In the genomic region with DNA sequence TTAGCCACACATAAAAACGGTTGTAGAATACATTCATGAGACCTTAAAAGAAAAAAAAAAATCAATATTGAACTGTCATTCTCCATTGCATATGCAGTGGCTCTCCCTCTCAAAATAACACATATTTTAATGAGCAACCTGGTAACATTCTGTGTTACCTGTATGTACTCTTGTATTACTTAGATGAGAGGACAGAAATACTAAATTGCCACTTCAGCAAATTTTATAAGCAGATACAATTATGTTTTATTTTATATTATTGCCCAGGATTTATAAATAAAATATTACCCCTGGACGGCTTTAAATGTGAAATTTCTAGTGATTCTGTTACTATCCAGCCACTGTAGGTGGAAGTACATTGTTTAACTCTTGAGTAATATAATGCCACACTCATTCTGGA, we compare ENCODE assay signal across 19 cellular contexts.
DNase-seq lines count a peak whose midpoint lies in the region; ATAC-seq, FAIRE-seq and TF ChIP-seq lines count a peak whose summit lies in the region.
"Had no signal": no experiment of that assay in that cellular context is flagged by ENCODE, and none has a peak within 500 bp of the region (broad histone marks: within the 10 kb centered on the region; RNA-seq: fewer than 3 reads in every experiment).

No MANE protein-coding gene starts in this region.

- no peak overlapping the region for H2BK120ac ChIP-seq in IMR-90 (ENCODE audit: low read depth, low read length)

- in situ Hi-C loops in HepG2 (cut with HindIII; ENCODE audit: extremely low pct_ligation_motif_present, low pct_unique_long_range_greater_than_20kb) (no loop called here), IMR-90 (cut with MboI; ENCODE audit: low sequenced_read_pairs) (no loop called here)

- H3K36me3 ChIP-seq in HepG2 (replicated peaks in 1 of 2; ENCODE audit: control insufficient read depth in 1 of 2, insufficient read depth in 2 of 2, low read length in 2 of 2) (no peaks in the 10 kb centered on the region), right lobe of liver (no peaks in the 10 kb centered on the region), IMR-90 (ENCODE audit: control insufficient read depth, insufficient read depth, low read length) (no peaks in the 10 kb centered on the region)
- H3K36me3 ChIP-seq in naive thymus-derived CD4-positive, alpha-beta T cell (ENCODE audit: control insufficient read depth in 2 of 3, insufficient read depth in 3 of 3, low read length in 3 of 3): no peaks in the 10 kb centered on the region
- H3K36me3 ChIP-seq: BLaER1 treated with 17β-estradiol and CSF1 and Interleukin-3, amounts not matched to agents 10 nM and 100 nM had no signal

- TF ChIP-seq CTCF in HepG2 (CRISPR knock-in tag; IDR thresholded peaks at IDR 0.05) (no peak), right lobe of liver (IDR thresholded peaks at IDR 0.05) (no peak), IMR-90 (conservative IDR thresholded peaks at IDR 0.05; ENCODE audit: low read depth, low read length) (no peak)

- no peak overlapping the region for H3K4me3 ChIP-seq in HepG2 (replicated peaks in 1 of 3; ENCODE audit: insufficient read depth in 1 of 3, low read depth in 2 of 3, low read length in 3 of 3)
- no peak overlapping the region for H3K4me3 ChIP-seq in right lobe of liver
- H3K4me3 ChIP-seq in IMR-90 (ENCODE audit: insufficient read depth, low read depth, low read length): no peak overlapping the region
- no peak overlapping the region for H3K4me3 ChIP-seq in naive thymus-derived CD4-positive, alpha-beta T cell (ENCODE audit: low read length)
- H3K4me3 ChIP-seq: BLaER1 treated with 17β-estradiol and CSF1 and Interleukin-3, amounts not matched to agents 10 nM and 100 nM had no signal

- intact Hi-C loops in HepG2 (cut with micrococcal nuclease; ENCODE audit: unreplicated experiment) (no loop called here), right lobe of liver (cut with DNase I) (no loop called here), IMR-90 (cut with micrococcal nuclease) (no loop called here)
- intact Hi-C loops in naive thymus-derived CD4-positive, alpha-beta T cell (cut with micrococcal nuclease): no loop called here

- H3K56ac ChIP-seq in IMR-90 (ENCODE audit: extremely low read depth, insufficient read depth, low read length): no peak overlapping the region

- no peak overlapping the region for H3K4ac ChIP-seq in IMR-90 (ENCODE audit: low read depth, low read length)

- DNase-seq in HepG2 (ENCODE audit: low spot score) (no peak), right lobe of liver (no peak), IMR-90 (no peak), NCI-H2196 (lab: John Stamatoyannopoulos, UW; ENCODE audit: unreplicated experiment) (no peak)
- no peak for DNase-seq in naive thymus-derived CD4-positive, alpha-beta T cell
- DNase-seq: AML-193; Caco-2; Calu3; CD4-positive, alpha-beta T cell; CD8-positive, alpha-beta T cell; DMS79 treated with DMSO at 0.1 percent for 48 hours; GF-D8 had no signal

- no peak for FAIRE-seq in HepG2 (lab: Jason Lieb, UNC)
- FAIRE-seq: G401.6, GM12891, GM19239 had no signal

- H3K4me3 Mint-ChIP-seq in naive thymus-derived CD4-positive, alpha-beta T cell: no peak overlapping the region
- H3K4me3 Mint-ChIP-seq: B cell; CD4-positive, alpha-beta T cell; CD8-positive, alpha-beta T cell had no signal

- H3K23ac ChIP-seq in IMR-90 (ENCODE audit: low read depth, low read length): no peak overlapping the region

- H3K4me1 Mint-ChIP-seq in naive thymus-derived CD4-positive, alpha-beta T cell: no peaks in the 10 kb centered on the region
- H3K4me1 Mint-ChIP-seq: B cell had no signal

- H4K91ac ChIP-seq in IMR-90 (ENCODE audit: insufficient read depth, low read depth, low read length): no peak overlapping the region

- no peak overlapping the region for H4K5ac ChIP-seq in IMR-90 (ENCODE audit: low read depth, low read length)

- no peak overlapping the region for H3K27ac Mint-ChIP-seq in naive thymus-derived CD4-positive, alpha-beta T cell
- H3K27ac Mint-ChIP-seq: B cell; CD4-positive, alpha-beta T cell; CD8-positive, alpha-beta T cell had no signal

- H3K79me2 ChIP-seq in HepG2 (ENCODE audit: insufficient read depth, low read length): no peaks in the 10 kb centered on the region

- H3K9ac ChIP-seq in HepG2 (ENCODE audit: insufficient read depth, low read depth, low read length) (no peak overlapping the region), IMR-90 (ENCODE audit: low read depth, low read length) (no peak overlapping the region)
- H3K9ac ChIP-seq: BLaER1 treated with 17β-estradiol and CSF1 and Interleukin-3, amounts not matched to agents 10 nM and 100 nM had no signal

- WGBS in HepG2 (ENCODE audit: low lambda C conversion rate): 0% methylated on average over 2 of the region's 2 CpGs
- WGBS in right lobe of liver (ENCODE audit: insufficient coverage, low coverage, low lambda C conversion rate, missing lambda C conversion rate): 32% methylated on average over 2 of the region's 2 CpGs
- WGBS in IMR-90 (ENCODE audit: extremely low coverage in 2 of 2, insufficient read length in 1 of 2), 2 experiments: no CpG with 5 or more reads among the region's 2 CpGs

- H2AFZ ChIP-seq in HepG2 (ENCODE audit: low read length): no peak overlapping the region
- H2AFZ ChIP-seq in IMR-90 (replicated peaks; ENCODE audit: low read length, poor library complexity): no peak overlapping the region

- H3K14ac ChIP-seq in IMR-90 (replicated peaks; ENCODE audit: low read depth, low read length): no peak overlapping the region

- no peaks in the 10 kb centered on the region for H3K36me3 Mint-ChIP-seq in naive thymus-derived CD4-positive, alpha-beta T cell
- H3K36me3 Mint-ChIP-seq: CD8-positive, alpha-beta T cell had no signal

- H2AK9ac ChIP-seq in IMR-90 (replicated peaks; ENCODE audit: low read depth, low read length, poor library complexity): no peak overlapping the region

- H2BK5ac ChIP-seq in IMR-90 (ENCODE audit: low read depth, low read length, poor library complexity, severe bottlenecking): no peak overlapping the region

- no peak overlapping the region for H2BK20ac ChIP-seq in IMR-90 (ENCODE audit: low read depth, low read length)

- TF ChIP-seq POLR2A in HepG2 (IDR thresholded peaks at IDR 0.05; ENCODE audit: insufficient read depth in 1 of 2, low read depth in 2 of 2, low read length in 2 of 2) (no peak), right lobe of liver (IDR thresholded peaks at IDR 0.05) (no peak), IMR-90 (IDR thresholded peaks at IDR 0.05; ENCODE audit: low read depth, low read length) (no peak)

- TF ChIP-seq EP300 in HepG2 (IDR thresholded peaks at IDR 0.05; ENCODE audit: low read depth in 2 of 2, low read length in 2 of 2) (no peak), HepG2 (CRISPR knock-in tag; IDR thresholded peaks at IDR 0.05; ENCODE audit: borderline replicate concordance) (no peak)

- H3K18ac ChIP-seq in IMR-90 (ENCODE audit: low read depth, low read length): no peak overlapping the region

- H3K9me3 Mint-ChIP-seq in naive thymus-derived CD4-positive, alpha-beta T cell: peaks cover 0 to 21% (median 5%) of the 10 kb centered on the region in 11 donors

- no peaks in the 10 kb centered on the region for H3K79me1 ChIP-seq in IMR-90 (ENCODE audit: low read depth in 1 of 2, low read length in 2 of 2)

- no peaks in the 10 kb centered on the region for H3K9me3 ChIP-seq in HepG2 (ENCODE audit: low read length)
- no peaks in the 10 kb centered on the region for H3K9me3 ChIP-seq in right lobe of liver
- H3K9me3 ChIP-seq in IMR-90 (ENCODE audit: control insufficient read depth, insufficient read depth, low read length): no peaks in the 10 kb centered on the region
- H3K9me3 ChIP-seq in naive thymus-derived CD4-positive, alpha-beta T cell (ENCODE audit: control insufficient read depth in 2 of 3, low read length in 3 of 3): no peaks in the 10 kb centered on the region
- H3K9me3 ChIP-seq: BLaER1 treated with 17β-estradiol and CSF1 and Interleukin-3, amounts not matched to agents 10 nM and 100 nM; Caco-2 had no signal

- no peaks in the 10 kb centered on the region for H3K9me1 ChIP-seq in IMR-90 (ENCODE audit: insufficient read depth, low read length)

- POLR2A ChIA-PET in HepG2 (lab: Yijun Ruan, JAX) (no interaction called here), IMR-90 (lab: Charles Lee; ENCODE audit: unreplicated experiment) (no interaction called here)
- POLR2A ChIA-PET in naive thymus-derived CD4-positive, alpha-beta T cell (lab: Charles Lee): no interaction called here

- H3K27ac ChIP-seq in HepG2 (ENCODE audit: extremely low read length, insufficient read depth, low read length): no peak overlapping the region
- H3K27ac ChIP-seq in right lobe of liver: no peak overlapping the region
- no peak overlapping the region for H3K27ac ChIP-seq in IMR-90 (ENCODE audit: insufficient read depth, low read length)
- no peak overlapping the region for H3K27ac ChIP-seq in naive thymus-derived CD4-positive, alpha-beta T cell (ENCODE audit: low read depth, low read length)
- H3K27ac ChIP-seq: 22Rv1; BLaER1 treated with 17β-estradiol and CSF1 and Interleukin-3, amounts not matched to agents 10 nM and 100 nM; C4-2B had no signal

- H3K27me3 ChIP-seq in HepG2 (ENCODE audit: control insufficient read depth in 1 of 2, insufficient read depth in 2 of 2, low read length in 2 of 2) (no peaks in the 10 kb centered on the region), right lobe of liver (no peaks in the 10 kb centered on the region), IMR-90 (ENCODE audit: control insufficient read depth, insufficient read depth, low read length) (no peaks in the 10 kb centered on the region)
- no peaks in the 10 kb centered on the region for H3K27me3 ChIP-seq in naive thymus-derived CD4-positive, alpha-beta T cell (ENCODE audit: control insufficient read depth in 2 of 2, insufficient read depth in 2 of 2, low read length in 2 of 2)
- H3K27me3 ChIP-seq: BLaER1 treated with 17β-estradiol and CSF1 and Interleukin-3, amounts not matched to agents 10 nM and 100 nM had no signal

- no peak overlapping the region for H2BK15ac ChIP-seq in IMR-90 (ENCODE audit: low read depth, low read length)

- no peak for TF ChIP-seq RAD21 in HepG2 (CRISPR knock-in tag; IDR thresholded peaks at IDR 0.05)
- no peak for TF ChIP-seq RAD21 in IMR-90 (IDR thresholded peaks at IDR 0.05; ENCODE audit: low read length)

- H4K8ac ChIP-seq in IMR-90 (ENCODE audit: low read depth in 2 of 2, low read length in 2 of 2): no peak overlapping the region

- H2AK5ac ChIP-seq in IMR-90 (ENCODE audit: low read depth, low read length): no peak overlapping the region

- no peaks in the 10 kb centered on the region for H4K20me1 ChIP-seq in HepG2 (ENCODE audit: insufficient read depth, low read length)
- H4K20me1 ChIP-seq in IMR-90 (ENCODE audit: insufficient read depth, low read length): no peaks in the 10 kb centered on the region
- H4K20me1 ChIP-seq: BLaER1 treated with 17β-estradiol and CSF1 and Interleukin-3, amounts not matched to agents 10 nM and 100 nM had no signal

- H3K4me1 ChIP-seq in HepG2 (ENCODE audit: insufficient read depth, low read length) (no peaks in the 10 kb centered on the region), right lobe of liver (no peaks in the 10 kb centered on the region), IMR-90 (ENCODE audit: control insufficient read depth, insufficient read depth, low read length) (peaks cover 3% of the 10 kb centered on the region; the same call in 1 of the 2 replicates)
- no peaks in the 10 kb centered on the region for H3K4me1 ChIP-seq in naive thymus-derived CD4-positive, alpha-beta T cell (ENCODE audit: control insufficient read depth in 2 of 2, insufficient read depth in 2 of 2, low read length in 2 of 2)
- H3K4me1 ChIP-seq: BLaER1 treated with 17β-estradiol and CSF1 and Interleukin-3, amounts not matched to agents 10 nM and 100 nM; Caco-2 had no signal

- no TSS peak for BruUV-seq in HepG2 (replicated peaks; lab: Mats Ljungman, UMichigan)
- no TSS peak for BruUV-seq in IMR-90 (replicated peaks; lab: Mats Ljungman, UMichigan)

- ATAC-seq in HepG2: no peak
- ATAC-seq in right lobe of liver: no peak
- ATAC-seq in IMR-90 (ENCODE audit: low read depth): no peak
- no peak for ATAC-seq in naive thymus-derived CD4-positive, alpha-beta T cell
- ATAC-seq: CD8-positive, alpha-beta T cell had no signal

- dilution Hi-C loops in IMR-90 (cut with HindIII; ENCODE audit: low sequenced_read_pairs, unreplicated experiment): no loop called here

- H3K27me3 Mint-ChIP-seq in naive thymus-derived CD4-positive, alpha-beta T cell: no peaks in the 10 kb centered on the region
- H3K27me3 Mint-ChIP-seq: B cell; CD4-positive, alpha-beta T cell had no signal

- CTCF ChIA-PET in HepG2 (lab: Yijun Ruan, JAX; ENCODE audit: low intra/inter-chr PET ratio, low total read pairs) (no interaction called here), IMR-90 (lab: Yijun Ruan, JAX) (no interaction called here)
- CTCF ChIA-PET in naive thymus-derived CD4-positive, alpha-beta T cell (lab: Charles Lee): no interaction called here

- H3K4me2 ChIP-seq in HepG2 (ENCODE audit: low read depth, low read length) (no peak overlapping the region), IMR-90 (ENCODE audit: low read depth, low read length) (no peak overlapping the region)
- H3K4me2 ChIP-seq: BLaER1 treated with 17β-estradiol and CSF1 and Interleukin-3, amounts not matched to agents 10 nM and 100 nM had no signal
